In genomic region chr13:112783135-112783945, GRCh38 we compare ENCODE assay signal across 8 cellular contexts.
A peak's percentile ranks its signal among the peaks of the same experiment; 100 is the strongest.
DNase-seq lines count a peak whose midpoint lies in the region; ATAC-seq and TF ChIP-seq lines count a peak whose summit lies in the region.
"Had no signal": no experiment of that assay in that cellular context is flagged by ENCODE, and none has a peak within 500 bp of the region (broad histone marks: within the 10 kb centered on the region; RNA-seq: fewer than 3 reads in every experiment).

No MANE protein-coding gene starts in this region.

- H3K79me1 ChIP-seq in mesendoderm (ENCODE audit: low read length): peaks cover 5% of the 10 kb centered on the region

- no peak for ATAC-seq in GM18873 (IDR thresholded peaks at IDR 0.05; ENCODE audit: low FRiP score, unreplicated experiment)

- peaks cover 41% of the 10 kb centered on the region for H3K36me3 Mint-ChIP-seq in endodermal cell (ENCODE audit: low read depth)

- H3K36me3 ChIP-seq in GM23248 (ENCODE audit: low read depth) (no peaks in the 10 kb centered on the region), endodermal cell (ENCODE audit: control insufficient read depth, insufficient read depth, low read length) (peaks cover 28% of the 10 kb centered on the region), mesendoderm (ENCODE audit: control insufficient read depth, insufficient read depth, low read length) (no peaks in the 10 kb centered on the region), stomach smooth muscle (ENCODE audit: control insufficient read depth in 2 of 2, insufficient read depth in 2 of 2, low read length in 2 of 2) (peaks cover 3 to 6% of the 10 kb centered on the region in 2 donors)

- H3K4me1 Mint-ChIP-seq in endodermal cell: peaks cover 12% of the 10 kb centered on the region

- H3K27me3 ChIP-seq in GM23248 (replicated peaks; ENCODE audit: insufficient read depth): no peaks in the 10 kb centered on the region
- H3K27me3 ChIP-seq in endodermal cell (ENCODE audit: control insufficient read depth, insufficient read depth, low read length, poor library complexity, severe bottlenecking): no peaks in the 10 kb centered on the region
- no peaks in the 10 kb centered on the region for H3K27me3 ChIP-seq in mesendoderm (ENCODE audit: insufficient read depth, low read length, poor library complexity)
- H3K27me3 ChIP-seq in stomach smooth muscle (ENCODE audit: control insufficient read depth in 1 of 2, insufficient read depth in 2 of 2, low read length in 2 of 2): no peaks in the 10 kb centered on the region

- no peak overlapping the region for H4K5ac ChIP-seq in mesendoderm (ENCODE audit: low read length)

- no peaks in the 10 kb centered on the region for H3K4me1 ChIP-seq in GM23248 (ENCODE audit: insufficient read depth)
- no peaks in the 10 kb centered on the region for H3K4me1 ChIP-seq in endodermal cell (ENCODE audit: control insufficient read depth, insufficient read depth, low read length)
- H3K4me1 ChIP-seq in mesendoderm (ENCODE audit: control insufficient read depth, low read depth, low read length): peaks cover 5% of the 10 kb centered on the region
- H3K4me1 ChIP-seq in stomach smooth muscle (ENCODE audit: control insufficient read depth, insufficient read depth, low read length): peaks cover 29% of the 10 kb centered on the region

- no peak overlapping the region for H3K9ac ChIP-seq in GM23248
- no peak overlapping the region for H3K9ac ChIP-seq in endodermal cell (ENCODE audit: extremely low read depth, low read length, poor library complexity, severe bottlenecking)
- no peak overlapping the region for H3K9ac ChIP-seq in mesendoderm (ENCODE audit: low read length)
- peak overlapping the region in 1 of 2 donors; percentile 58 for H3K9ac ChIP-seq in stomach smooth muscle (ENCODE audit: low read length in 2 of 2)

- no peak overlapping the region for H3K23ac ChIP-seq in mesendoderm (ENCODE audit: low read length)

- peak overlapping the region; percentile 52 for H3K27ac Mint-ChIP-seq in endodermal cell

- peak; percentile 54 for DNase-seq in GM23248
- DNase-seq in endodermal cell: no peak
- no peak for DNase-seq in mesendoderm
- no peak for DNase-seq in cerebellar nuclear complex (lab: John Stamatoyannopoulos, UW)
- no peak for DNase-seq in KG1 (lab: John Stamatoyannopoulos, UW)
- DNase-seq: NCI-H446 treated with DMSO at 0.1 percent for 48 hours had no signal

- H3K4me3 ChIP-seq in GM23248: no peak overlapping the region
- H3K4me3 ChIP-seq in endodermal cell (ENCODE audit: low read length): no peak overlapping the region
- no peak overlapping the region for H3K4me3 ChIP-seq in mesendoderm (ENCODE audit: low read length)
- peak overlapping the region in 1 of 2 donors; percentile 29 for H3K4me3 ChIP-seq in stomach smooth muscle (ENCODE audit: low read length in 2 of 2)

- peak overlapping the region; percentile 25 for H3K56ac ChIP-seq in mesendoderm (ENCODE audit: low read length)

- no peak overlapping the region for H2AK5ac ChIP-seq in mesendoderm (ENCODE audit: low read length)

- H2AFZ ChIP-seq in GM23248: no peak overlapping the region

- no peaks in the 10 kb centered on the region for H3F3A ChIP-seq in GM23248 (ENCODE audit: insufficient read depth)

- H3K9me2 ChIP-seq in GM23248 (ENCODE audit: insufficient read depth): no peaks in the 10 kb centered on the region

- H2BK120ac ChIP-seq in mesendoderm (ENCODE audit: low read depth, low read length): no peak overlapping the region

- TF ChIP-seq CTCF in endodermal cell (conservative IDR thresholded peaks at IDR 0.05): no peak

- no peak overlapping the region for H3K4me3 Mint-ChIP-seq in endodermal cell

- H4K8ac ChIP-seq in mesendoderm (ENCODE audit: low read depth, low read length): no peak overlapping the region

- H3K4ac ChIP-seq in mesendoderm (ENCODE audit: low read depth, low read length): no peak overlapping the region

- 36 to 42% methylated on average over 27 of the region's 27 CpGs for WGBS in GM23248 (ENCODE audit: low coverage in 1 of 2, low lambda C conversion rate in 2 of 2, missing lambda C conversion rate in 2 of 2), 2 experiments
- WGBS in endodermal cell (ENCODE audit: insufficient coverage in 1 of 2, insufficient read length in 1 of 2), 2 experiments: 95 to 96% methylated on average over 26 to 27 of the region's 27 CpGs
- no CpG with 5 or more reads among the region's 27 CpGs for WGBS in mesendoderm (ENCODE audit: extremely low coverage, insufficient coverage, low lambda C conversion rate)

- H3K18ac ChIP-seq in mesendoderm (ENCODE audit: low read length): no peak overlapping the region

- no peak overlapping the region for H2BK15ac ChIP-seq in mesendoderm (replicated peaks; ENCODE audit: low read depth)

- H3K4me2 ChIP-seq in GM23248 (ENCODE audit: unreplicated experiment): no peak overlapping the region
- no peak overlapping the region for H3K4me2 ChIP-seq in mesendoderm (ENCODE audit: low read length)

- peaks cover 20% of the 10 kb centered on the region for H3K9me3 Mint-ChIP-seq in endodermal cell

- H3K9me3 ChIP-seq in GM23248 (ENCODE audit: low read depth) (no peaks in the 10 kb centered on the region), endodermal cell (ENCODE audit: control insufficient read depth, low read length) (peaks cover 19% of the 10 kb centered on the region), stomach smooth muscle (ENCODE audit: control insufficient read depth in 2 of 2, low read length in 2 of 2) (no peaks in the 10 kb centered on the region)

- H2BK5ac ChIP-seq in mesendoderm (ENCODE audit: low read length): no peak overlapping the region

- H3K27me3 Mint-ChIP-seq in endodermal cell (ENCODE audit: insufficient read depth): no peaks in the 10 kb centered on the region

- no peaks in the 10 kb centered on the region for H3K79me2 ChIP-seq in GM23248 (ENCODE audit: insufficient read depth)
- H3K79me2 ChIP-seq in mesendoderm (ENCODE audit: control insufficient read depth, insufficient read depth, low read length): no peaks in the 10 kb centered on the region

- H3K27ac ChIP-seq in GM23248: no peak overlapping the region
- H3K27ac ChIP-seq in endodermal cell (ENCODE audit: low read depth, low read length): peak overlapping the region; percentile 37
- H3K27ac ChIP-seq in mesendoderm (ENCODE audit: low read depth, low read length): no peak overlapping the region
- peak overlapping the region; percentile 75 for H3K27ac ChIP-seq in stomach smooth muscle (ENCODE audit: low read length)

- H4K20me1 ChIP-seq in GM23248 (ENCODE audit: insufficient read depth): no peaks in the 10 kb centered on the region

- in situ Hi-C loops in GM23248 (cut with MboI): no loop called here

Comparison
In these comparisons a context has a peak if more than half of its experiments do, and no peak if none do; other contexts are left out.
1. H3K27ac ChIP-seq: peak in endodermal cell (single experiment) and stomach smooth muscle (single experiment); none in GM23248 (single experiment) and mesendoderm (single experiment).